ENCODE assay signal across 8 cellular contexts in genomic region chr12:59595557-59596231, GRCh38. TPM values are rescaled to one million over a fixed set of nuclear protein-coding genes. Genes with fewer than 3 reads are reported as not detected.
DNase-seq lines count a peak whose midpoint lies in the region; ATAC-seq and TF ChIP-seq lines count a peak whose summit lies in the region.

SLC16A7 (plus strand) TSS chr12:59596029; CDS start chr12:59704802, 108,773 bp downstream.

- DNase-seq in DMS 273 (lab: John Stamatoyannopoulos, UW; ENCODE audit: unreplicated experiment) (peak; percentile 94), Panc1 (ENCODE audit: low read depth, low spot score) (no peak), esophagus squamous epithelium (lab: John Stamatoyannopoulos, UW) (peak; percentile 32), myocyte (ENCODE audit: low read depth) (peak; percentile 82)
- DNase-seq in activated T-cell treated with anti-CD3 and anti-CD28 coated beads, Interleukin-2, amount 50 U/mL, for 48 hours: peak; percentile 83 to 88
- DNase-seq in stimulated activated CD8-positive, alpha-beta memory T cell treated with anti-CD3 and anti-CD28 coated beads, Interleukin-7, amount 100 ng/mL, for 4 hours (ENCODE audit: low read depth in 2 of 2): peak; percentile 76 to 87

- no peaks in the 10 kb centered on the region for H3K4me1 ChIP-seq in Panc1 (ENCODE audit: control insufficient read depth, insufficient read depth, low read length)
- peaks cover 9 to 45% (median 17%) of the 10 kb centered on the region in 3 donors for H3K4me1 ChIP-seq in esophagus squamous epithelium

- TF ChIP-seq POLR2A in esophagus squamous epithelium (IDR thresholded peaks at IDR 0.05): peak in 1 of 4 donors; percentile 37

- peak; percentile 56 for ATAC-seq in GM21619 (IDR thresholded peaks at IDR 0.05; ENCODE audit: unreplicated experiment)
- ATAC-seq in Panc1: peak; percentile 80

- BruUV-seq in Panc1 (replicated peaks; lab: Mats Ljungman, UMichigan): no TSS peak

- TF ChIP-seq RAD21 in Ishikawa (IDR thresholded peaks at IDR 0.05; ENCODE audit: low read depth): no peak

- H3K27ac ChIP-seq in Panc1 (ENCODE audit: low read length) (no peak within 1 kb of the TSS), esophagus squamous epithelium (peak within 1 kb of the TSS; percentile 95 to 98 (median 98))

- H3K36me3 ChIP-seq in Panc1 (ENCODE audit: control insufficient read depth, insufficient read depth, low read length) (no peaks in the 10 kb centered on the region; the same call in 1 of the 2 replicates), esophagus squamous epithelium (no peaks in the 10 kb centered on the region)

- H3K4me3 ChIP-seq in Panc1 (ENCODE audit: low read depth in 2 of 2, low read length in 2 of 2) (peak within 1 kb of the TSS; percentile 48 to 63), esophagus squamous epithelium (peak within 1 kb of the TSS; percentile 75 to 89 (median 79))

- H3K27me3 ChIP-seq in Panc1 (ENCODE audit: control insufficient read depth, insufficient read depth, low read length) (peaks cover 25% of the 10 kb centered on the region), esophagus squamous epithelium (no peaks in the 10 kb centered on the region)

- TF ChIP-seq EP300 in Ishikawa (IDR thresholded peaks at IDR 0.05; ENCODE audit: borderline replicate concordance): no peak

- in situ Hi-C loops in Panc1 (cut with HindIII; ENCODE audit: low pct_unique_long_range_greater_than_20kb, low sequenced_read_pairs): no loop called here

- H3K9me3 ChIP-seq in Panc1 (ENCODE audit: control insufficient read depth, insufficient read depth, low read depth, low read length) (no peaks in the 10 kb centered on the region), esophagus squamous epithelium (no peaks in the 10 kb centered on the region)

- TF ChIP-seq CTCF in Panc1 (IDR thresholded peaks at IDR 0.05): no peak
- TF ChIP-seq CTCF in esophagus squamous epithelium (IDR thresholded peaks at IDR 0.05): no peak

- intact Hi-C loops in Panc1 (cut with micrococcal nuclease; ENCODE audit: unreplicated experiment) (no loop called here), esophagus squamous epithelium (cut with DNase I) (no loop called here)

- CTCF ChIA-PET in Panc1 (lab: Charles Lee): no interaction called here

- WGBS in esophagus squamous epithelium, 2 donors: 1 to 2% methylated on average over 13 to 21 of the region's 37 CpGs

- POLR2A ChIA-PET in Panc1 (lab: Charles Lee): no interaction called here

TF ChIP-seq in Ishikawa, 13 proteins besides CTCF, POLR2A, EP300 and RAD21:
- TF ChIP-seq ZBTB7A (IDR thresholded peaks at IDR 0.05; ENCODE audit: low read depth) (0 out of 2 replicates have a peak, but pooled peaks have one; percentile 26), TAF1 (IDR thresholded peaks at IDR 0.05; ENCODE audit: low read depth) (peak; percentile 85), CREB1 (IDR thresholded peaks at IDR 0.05; ENCODE audit: low read depth) (no peak)

RNA-seq across cellular contexts. Expression of gene SLC16A7, which starts in this region (rescaled TPM):
- 0.33 TPM for total RNA-seq in Panc1 (2021; ENCODE audit: unreplicated experiment)
- polyA plus RNA-seq in Panc1 (2012; ENCODE audit: insufficient read length): 0.02 TPM
- total RNA-seq in esophagus squamous epithelium: 10 to 100 TPM; 55.3 to 82.1 (median 72.9) TPM
- total RNA-seq in myocyte: 7.5 and 16.2 TPM in 2 replicates
- 2.5 TPM for polyA plus RNA-seq in myocyte (2012)

Comparison
In these comparisons a context has a peak if more than half of its experiments do, and no peak if none do; other contexts are left out.
1. Peak in ATAC-seq and H3K4me3 ChIP-seq in Panc1; RNA of the gene not detected or under 1 TPM.